14 cellular contexts compared by ENCODE assay signal in genomic region chr12:52173526-52173925, GRCh38. TPM values are rescaled to one million over a fixed set of nuclear protein-coding genes. Genes with fewer than 3 reads are reported as not detected.
DNase-seq lines count a peak whose midpoint lies in the region; ATAC-seq and TF ChIP-seq lines count a peak whose summit lies in the region.
"Had no signal": no experiment of that assay in that cellular context is flagged by ENCODE, and none has a peak within 500 bp of the region (broad histone marks: within the 10 kb centered on the region; RNA-seq: fewer than 3 reads in every experiment).

No MANE protein-coding gene starts in this region.

- no peak for ATAC-seq in Right ventricle myocardium inferior
- ATAC-seq in stimulated activated memory B cell treated with anti-CD40 and anti-IgM and Interleukin-4, amounts not matched to agents 10 μg/mL and 1 μg/mL and 100 μg/mL, for 72 hours = peak; percentile 2
- ATAC-seq: GM12878, HepG2 had no signal

- intact Hi-C loops in Right ventricle myocardium inferior (cut with DNase I) (no loop called here), cardiac septum (cut with DNase I) (no loop called here)

- H3K36me3 Mint-ChIP-seq in neural crest cell (ENCODE audit: low read depth) = no peaks in the 10 kb centered on the region
- H3K36me3 Mint-ChIP-seq in stimulated activated memory B cell treated with anti-CD40 and anti-IgM and Interleukin-4, amounts not matched to agents 10 μg/mL and 1 μg/mL and 100 μg/mL, for 72 hours = no peaks in the 10 kb centered on the region
- H3K36me3 Mint-ChIP-seq: CD14-positive monocyte had no signal

- H3K9me3 Mint-ChIP-seq in neural crest cell = no peaks in the 10 kb centered on the region
- no peaks in the 10 kb centered on the region for H3K9me3 Mint-ChIP-seq in stimulated activated memory B cell treated with anti-CD40 and anti-IgM and Interleukin-4, amounts not matched to agents 10 μg/mL and 1 μg/mL and 100 μg/mL, for 72 hours

- peak; percentile 60 for DNase-seq in Right ventricle myocardium inferior (ENCODE audit: missing footprints)
- DNase-seq in cardiac septum (ENCODE audit: low spot score) = no peak
- no peak for DNase-seq in neural crest cell (ENCODE audit: low read depth, low spot score)
- no peak for DNase-seq in midbrain (lab: John Stamatoyannopoulos, UW)
- DNase-seq in activated naive CD4-positive, alpha-beta T cell treated with Interleukin-2 at 50 U/mL for 16 hours = no peak
- no peak for DNase-seq in MV-4-11 (lab: John Stamatoyannopoulos, UW)
- DNase-seq: DMS 273 treated with DMSO at 0.1 percent for 48 hours, GOT3 had no signal

- H3K4me1 Mint-ChIP-seq in neural crest cell = no peaks in the 10 kb centered on the region
- no peaks in the 10 kb centered on the region for H3K4me1 Mint-ChIP-seq in stimulated activated memory B cell treated with anti-CD40 and anti-IgM and Interleukin-4, amounts not matched to agents 10 μg/mL and 1 μg/mL and 100 μg/mL, for 72 hours

- H3K27ac Mint-ChIP-seq in neural crest cell (ENCODE audit: unreplicated experiment) = peak overlapping the region; percentile 91
- no peak overlapping the region for H3K27ac Mint-ChIP-seq in stimulated activated memory B cell treated with anti-CD40 and anti-IgM and Interleukin-4, amounts not matched to agents 10 μg/mL and 1 μg/mL and 100 μg/mL, for 72 hours

- no peak overlapping the region for H3K4me3 Mint-ChIP-seq in neural crest cell
- H3K4me3 Mint-ChIP-seq in stimulated activated memory B cell treated with anti-CD40 and anti-IgM and Interleukin-4, amounts not matched to agents 10 μg/mL and 1 μg/mL and 100 μg/mL, for 72 hours = no peak overlapping the region
- H3K4me3 Mint-ChIP-seq: CD14-positive monocyte had no signal

- peak overlapping the region; percentile 83; the same call in 1 of the 2 replicates for H3K27ac ChIP-seq in VCaP
- H3K27ac ChIP-seq: 22Rv1 had no signal

- TF ChIP-seq CTCF in VCaP (conservative IDR thresholded peaks at IDR 0.05) (no peak), neural crest cell (conservative IDR thresholded peaks at IDR 0.05) (no peak)

- no peaks in the 10 kb centered on the region for H3K27me3 Mint-ChIP-seq in neural crest cell (ENCODE audit: low read depth)
- peaks cover 8% of the 10 kb centered on the region for H3K27me3 Mint-ChIP-seq in stimulated activated memory B cell treated with anti-CD40 and anti-IgM and Interleukin-4, amounts not matched to agents 10 μg/mL and 1 μg/mL and 100 μg/mL, for 72 hours

RNA-seq across cellular contexts. Expression of gene KRT80, which starts 18.3 kb away (rescaled TPM):
- total RNA-seq in Right ventricle myocardium inferior = not detected
- 1.2 TPM for total RNA-seq in cardiac septum
- total RNA-seq in neural crest cell = not detected in 2 replicates
- total RNA-seq: GM12878 had no signal

RNA-seq across cellular contexts. Expression of gene KRT7, which starts 59.5 kb away (rescaled TPM):
- not detected for total RNA-seq in Right ventricle myocardium inferior
- 1.2 TPM for total RNA-seq in cardiac septum
- not detected in 2 replicates for total RNA-seq in neural crest cell
- total RNA-seq: HepG2 had no signal
